22 cellular contexts compared by ENCODE assay signal in the genomic region with DNA sequence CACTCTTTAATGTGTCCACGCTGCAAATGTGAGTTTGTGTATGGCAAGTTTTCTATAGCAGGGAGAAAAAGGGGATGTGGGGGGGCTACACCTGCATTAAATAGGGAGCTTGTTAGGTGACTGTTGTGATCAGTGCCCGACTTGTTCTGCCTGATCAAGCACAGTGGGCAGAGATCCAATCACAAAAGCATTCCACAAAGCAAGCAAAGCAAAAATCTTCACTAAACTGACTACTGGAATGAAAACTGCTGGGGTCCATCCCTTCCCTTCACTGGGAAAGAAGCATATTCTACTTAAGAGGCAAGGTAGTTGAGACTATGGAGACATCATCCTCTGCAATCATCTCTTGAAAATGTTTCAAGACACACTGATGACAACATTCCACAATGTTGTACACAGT. TPM values are rescaled to one million over a fixed set of nuclear protein-coding genes. Genes with fewer than 3 reads are reported as not detected.
"Had no signal": no experiment of that assay in that cellular context is flagged by ENCODE, and none has a peak within 500 bp of the region (broad histone marks: within the 10 kb centered on the region; RNA-seq: fewer than 3 reads in every experiment).

No MANE protein-coding gene starts in this region.

- H3K27ac Mint-ChIP-seq: activated naive CD4-positive, alpha-beta T cell treated with anti-CD3 and anti-CD28 coated beads, Interleukin-2, amount 50 U/mL, for 72 hours; naive thymus-derived CD8-positive, alpha-beta T cell had no signal

- H3K27ac ChIP-seq: adrenal gland, ascending aorta, esophagus squamous epithelium, gastrocnemius medialis, left lung, pancreas, psoas muscle, tibial artery had no signal

- ATAC-seq: activated naive CD4-positive, alpha-beta T cell treated with anti-CD3 and anti-CD28 coated beads, Interleukin-2, amount 50 U/mL, for 72 hours; gastrocnemius medialis; left lung; naive thymus-derived CD8-positive, alpha-beta T cell; pancreas; psoas muscle; right cardiac atrium; stimulated activated naive CD8-positive, alpha-beta T cell treated with anti-CD3 and anti-CD28 coated beads, Interleukin-15, Interleukin-2, amounts not matched to agents 100 U/mL and 50 U/mL, for 24 hours had no signal

- H3K9me3 Mint-ChIP-seq: activated naive CD4-positive, alpha-beta T cell treated with anti-CD3 and anti-CD28 coated beads, Interleukin-2, amount 50 U/mL, for 72 hours had no signal

- H3K4me1 Mint-ChIP-seq: naive thymus-derived CD8-positive, alpha-beta T cell had no signal

- H3K4me3 ChIP-seq: adrenal gland, ascending aorta, esophagus squamous epithelium, gastrocnemius medialis, left lung, lung, pancreas, psoas muscle, tibial artery had no signal

- H3K36me3 Mint-ChIP-seq: activated naive CD4-positive, alpha-beta T cell treated with anti-CD3 and anti-CD28 coated beads, Interleukin-2, amount 50 U/mL, for 72 hours; naive thymus-derived CD8-positive, alpha-beta T cell had no signal

- H3K27me3 ChIP-seq: ascending aorta had no signal

- H3K4me3 Mint-ChIP-seq: naive thymus-derived CD8-positive, alpha-beta T cell had no signal

- H3K9me3 ChIP-seq: adrenal gland, ascending aorta, esophagus squamous epithelium, gastrocnemius medialis, left lung, pancreas, psoas muscle, tibial artery had no signal

- H3K4me1 ChIP-seq: adrenal gland, ascending aorta, left lung, pancreas, psoas muscle had no signal

- DNase-seq: activated T-cell treated with anti-CD3 and anti-CD28 coated beads, Interleukin-2, amount 50 U/mL, for 1 hour; adrenal gland; central memory CD4-positive, alpha-beta T cell; esophagus squamous epithelium; gastrocnemius medialis; head of caudate nucleus; left lung; naive thymus-derived CD8-positive, alpha-beta T cell; pancreas; psoas muscle; right cardiac atrium; stimulated activated CD4-positive, alpha-beta T cell treated with anti-CD3 and anti-CD28 coated beads, Interleukin-12 subunit alpha, Interleukin-12 subunit beta, amount 100 ng/mL, for 4 hours; stimulated activated CD4-positive, alpha-beta T cell treated with anti-CD3 and anti-CD28 coated beads, Interleukin-4, amount 100 ng/mL, for 4 hours; stimulated activated naive CD8-positive, alpha-beta T cell treated with anti-CD3 and anti-CD28 coated beads, Interleukin-15, Interleukin-2, amounts not matched to agents 100 U/mL and 50 U/mL, for 24 hours; T-helper 1 cell; T-helper 9 cell; tibial artery had no signal

- H3K36me3 ChIP-seq: adrenal gland, ascending aorta, esophagus squamous epithelium, gastrocnemius medialis, left lung, pancreas, tibial artery had no signal

RNA-seq across cellular contexts. Expression of gene IRS4, which starts 5.2 kb away (rescaled TPM):
- total RNA-seq: activated naive CD4-positive, alpha-beta T cell treated with anti-CD3 and anti-CD28 coated beads, Interleukin-2, amount 50 U/mL, for 72 hours; adrenal gland; ascending aorta; esophagus squamous epithelium; gastrocnemius medialis; kidney epithelial cell; left lung; naive thymus-derived CD8-positive, alpha-beta T cell; psoas muscle; right cardiac atrium; subcutaneous adipose tissue had no signal
- polyA plus RNA-seq: adrenal gland; naive thymus-derived CD8-positive, alpha-beta T cell; pancreas; psoas muscle; right cardiac atrium had no signal
